In genomic region chr3:142586803-142587406, GRCh38 we compare ENCODE assay signal across 8 cellular contexts. TPM values are rescaled to one million over a fixed set of nuclear protein-coding genes. Genes with fewer than 3 reads are reported as not detected.
DNase-seq lines count a peak whose midpoint lies in the region; ATAC-seq, FAIRE-seq and TF ChIP-seq lines count a peak whose summit lies in the region.

No MANE protein-coding gene starts in this region.

- H3K4me2 ChIP-seq in Loucy (ENCODE audit: low read depth, low read length, poor library complexity, severe bottlenecking), result no peak overlapping the region

- TF ChIP-seq CTCF in Loucy (conservative IDR thresholded peaks at IDR 0.05; ENCODE audit: low read length) (peak; percentile 83), endodermal cell (conservative IDR thresholded peaks at IDR 0.05) (peak; percentile 80)

- no peak for ATAC-seq in HG03196 (IDR thresholded peaks at IDR 0.05; ENCODE audit: unreplicated experiment)
- ATAC-seq in GM21526 (IDR thresholded peaks at IDR 0.05; ENCODE audit: low FRiP score, unreplicated experiment), result no peak

- no peaks in the 10 kb centered on the region for H3K27me3 ChIP-seq in Loucy (ENCODE audit: insufficient read depth, low read length, poor library complexity, severe bottlenecking)
- H3K27me3 ChIP-seq in endodermal cell (ENCODE audit: control insufficient read depth, insufficient read depth, low read length, poor library complexity, severe bottlenecking), result no peaks in the 10 kb centered on the region

- H3K4me1 ChIP-seq in Loucy (ENCODE audit: insufficient read depth, low read length, poor library complexity, severe bottlenecking) (no peaks in the 10 kb centered on the region), endodermal cell (ENCODE audit: control insufficient read depth, insufficient read depth, low read length) (no peaks in the 10 kb centered on the region)

- H4K20me1 ChIP-seq in Loucy (ENCODE audit: insufficient read depth, low read length, poor library complexity, severe bottlenecking), result no peaks in the 10 kb centered on the region

- 61% methylated on average over 2 of the region's 2 CpGs; no CpG with 5 or more reads in 1 of the 2 experiments for WGBS in endodermal cell (ENCODE audit: insufficient coverage in 1 of 2, insufficient read length in 1 of 2), 2 experiments

- FAIRE-seq in GM19239 (lab: Jason Lieb, UNC), result peak; percentile 59

- H3K27me3 Mint-ChIP-seq in endodermal cell (ENCODE audit: insufficient read depth), result peaks cover 2% of the 10 kb centered on the region

- H3K27ac Mint-ChIP-seq in endodermal cell, result no peak overlapping the region

- H3K9me3 ChIP-seq in Loucy (ENCODE audit: insufficient read depth, low read depth, low read length) (no peaks in the 10 kb centered on the region), endodermal cell (ENCODE audit: control insufficient read depth, low read length) (no peaks in the 10 kb centered on the region)

- H3K9ac ChIP-seq in Loucy (ENCODE audit: low read depth, low read length, poor library complexity, severe bottlenecking), result no peak overlapping the region
- no peak overlapping the region for H3K9ac ChIP-seq in endodermal cell (ENCODE audit: extremely low read depth, low read length, poor library complexity, severe bottlenecking)

- H2AFZ ChIP-seq in Loucy (ENCODE audit: low read length), result no peak overlapping the region

- H3K79me2 ChIP-seq in Loucy (ENCODE audit: insufficient read depth, low read length), result no peaks in the 10 kb centered on the region

- H3K4me3 ChIP-seq in Loucy (ENCODE audit: low read length, poor library complexity, severe bottlenecking), result no peak overlapping the region
- H3K4me3 ChIP-seq in endodermal cell (ENCODE audit: low read length), result no peak overlapping the region

- no peaks in the 10 kb centered on the region for H3K9me3 Mint-ChIP-seq in endodermal cell

- H3K36me3 Mint-ChIP-seq in endodermal cell (ENCODE audit: low read depth), result no peaks in the 10 kb centered on the region

- H3K36me3 ChIP-seq in Loucy (ENCODE audit: insufficient read depth, low read length), result no peaks in the 10 kb centered on the region
- H3K36me3 ChIP-seq in endodermal cell (ENCODE audit: control insufficient read depth, insufficient read depth, low read length), result no peaks in the 10 kb centered on the region

- peak; percentile 95 for DNase-seq in DMS 273 (lab: John Stamatoyannopoulos, UW; ENCODE audit: unreplicated experiment)
- DNase-seq in GM19239 (ENCODE audit: insufficient read length, low spot score), result no peak
- DNase-seq in RKO (ENCODE audit: low spot score), result peak; percentile 92
- peak; percentile 62 for DNase-seq in endodermal cell
- DNase-seq in midbrain (lab: John Stamatoyannopoulos, UW), result peak; percentile 67

- no peaks in the 10 kb centered on the region for H3F3A ChIP-seq in Loucy (ENCODE audit: low read depth)

- H3K9me2 ChIP-seq in Loucy (replicated peaks; ENCODE audit: low read depth, low read length), result no peaks in the 10 kb centered on the region

- H3K27ac ChIP-seq in endodermal cell (ENCODE audit: low read depth, low read length), result no peak overlapping the region

- H3K4me1 Mint-ChIP-seq in endodermal cell, result no peaks in the 10 kb centered on the region

- H3K4me3 Mint-ChIP-seq in endodermal cell, result no peak overlapping the region

RNA-seq across cellular contexts. Expression of gene ATR, which starts 8.4 kb away (rescaled TPM):
- total RNA-seq in endodermal cell, result 10 to 100 TPM; 18.4 to 32.9 TPM
- 23.1 TPM for polyA plus RNA-seq in endodermal cell (2013, experiment 1 of 2)
- 22.0 TPM for polyA plus RNA-seq in endodermal cell (2013, experiment 2 of 2)

RNA-seq across cellular contexts. Expression of gene PLS1, which starts 9.3 kb away (rescaled TPM):
- 10 to 100 TPM; 11.3 to 26.4 TPM for total RNA-seq in endodermal cell
- 11.1 TPM for polyA plus RNA-seq in endodermal cell (2013, experiment 1 of 2)
- 8.2 TPM for polyA plus RNA-seq in endodermal cell (2013, experiment 2 of 2)
